Comparison of ENCODE assay signal across 8 cellular contexts in the genomic region with DNA sequence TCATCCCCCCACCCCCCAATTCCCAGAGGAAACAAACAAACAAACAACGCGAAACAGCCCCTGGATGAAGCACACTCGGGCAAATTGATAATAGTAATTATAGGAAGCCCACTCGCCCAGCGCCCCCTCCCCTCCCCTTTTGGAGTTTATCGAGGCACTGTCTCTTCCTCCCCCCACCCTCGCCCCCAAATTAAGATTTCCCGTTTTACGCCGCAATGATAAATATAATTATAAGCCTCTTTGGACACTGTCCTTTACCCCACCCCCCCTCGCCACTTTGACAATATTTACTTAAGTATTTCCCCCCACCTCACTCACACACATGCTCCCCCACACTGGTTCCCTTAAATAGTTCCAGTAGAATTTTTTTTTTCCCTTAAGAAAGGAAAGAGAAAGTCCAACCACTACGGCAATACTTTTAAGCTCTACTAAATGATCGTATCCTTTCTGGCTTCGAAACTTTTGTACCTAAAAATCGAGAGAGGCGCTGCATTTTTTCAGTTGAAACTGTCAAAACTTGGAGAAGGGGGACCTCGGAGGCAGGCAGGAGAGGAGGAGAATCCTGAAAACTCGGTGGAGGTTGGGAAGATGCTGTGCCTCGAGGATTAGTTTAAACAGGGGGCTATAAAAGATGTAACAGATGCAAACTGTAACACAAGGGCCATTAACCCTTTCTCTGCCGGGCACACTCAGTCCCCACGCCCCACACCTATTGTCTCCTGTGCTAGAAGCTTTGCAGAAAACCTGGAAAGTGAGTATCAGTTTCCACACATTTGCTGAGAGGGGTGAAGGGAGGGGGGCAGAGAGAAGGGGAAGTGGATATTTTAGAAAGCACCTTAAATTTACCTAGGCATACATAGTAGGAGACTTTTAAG. TPM values are rescaled to one million over a fixed set of nuclear protein-coding genes. Genes with fewer than 3 reads are reported as not detected.
DNase-seq lines count a peak whose midpoint lies in the region; ATAC-seq, FAIRE-seq and TF ChIP-seq lines count a peak whose summit lies in the region.

No MANE protein-coding gene starts in this region.

- H3K36me3 ChIP-seq in brain microvascular endothelial cell (replicated peaks) (peaks cover 18% of the 10 kb centered on the region), mesodermal cell (ENCODE audit: control insufficient read depth, insufficient read depth, low read length) (peaks cover 27% of the 10 kb centered on the region)

- no peaks in the 10 kb centered on the region for H3K9me3 ChIP-seq in mesodermal cell (ENCODE audit: control insufficient read depth, low read length)

- in situ Hi-C loops in ACHN (cut with HindIII; ENCODE audit: low pct_ligation_motif_present, low pct_unique_long_range_greater_than_20kb, low sequenced_read_pairs) (no loop called here), brain microvascular endothelial cell (cut with HindIII; ENCODE audit: low pct_ligation_motif_present, low sequenced_read_pairs) (loop anchor here (25.0 kb wide), 1 partner anchor 1244 kb away; no protein-coding TSS in a partner anchor)

- WGBS in mesodermal cell (ENCODE audit: insufficient coverage in 2 of 2), 2 experiments, result 0% methylated on average over 6 to 7 of the region's 21 CpGs

- H3K27ac ChIP-seq in brain microvascular endothelial cell (peak overlapping the region; percentile 99), mesodermal cell (ENCODE audit: low read depth, low read length, severe bottlenecking) (peak overlapping the region; percentile 94)

- peaks cover 29% of the 10 kb centered on the region for H3K4me1 ChIP-seq in mesodermal cell (ENCODE audit: control insufficient read depth, insufficient read depth, low read length, poor library complexity, severe bottlenecking)

- no peak for ATAC-seq in HG02642 (IDR thresholded peaks at IDR 0.05; ENCODE audit: poor library complexity, unreplicated experiment)

- CTCF ChIA-PET in GM10248 (lab: Yijun Ruan, JAX), result no interaction called here

- DNase-seq in ACHN (peak; percentile 48), Kasumi-1 (lab: John Stamatoyannopoulos, UW) (peak; percentile 48 to 61), brain microvascular endothelial cell (peak; percentile 39), urothelium cell line (ENCODE audit: low spot score) (no peak), DMS79 (lab: John Stamatoyannopoulos, UW) (no peak), GM10248 (ENCODE audit: extremely low spot score) (no peak)

- H3K4me3 ChIP-seq in brain microvascular endothelial cell (ENCODE audit: low read depth, low read length) (peak overlapping the region; percentile 96), mesodermal cell (ENCODE audit: extremely low read depth, insufficient read depth, low read length, poor library complexity, severe bottlenecking) (peak overlapping the region; percentile 70)

- POLR2A ChIA-PET in GM10248 (lab: Yijun Ruan, JAX), result no interaction called here

- H3K27me3 ChIP-seq in brain microvascular endothelial cell (replicated peaks), result no peaks in the 10 kb centered on the region

- no peak for TF ChIP-seq CTCF in brain microvascular endothelial cell (IDR thresholded peaks at IDR 0.05; ENCODE audit: low read depth, low read length, missing control alignments)
- no peak for TF ChIP-seq CTCF in GM10248 (IDR thresholded peaks at IDR 0.05; ENCODE audit: control extremely low read depth, extremely low read depth, low read depth, missing control alignments)

- FAIRE-seq in urothelium cell line (lab: Jason Lieb, UNC), result no peak

RNA-seq across cellular contexts. Expression of a gene that starts 1.9 kb away (rescaled TPM):
- 70.9 TPM for polyA plus RNA-seq in mesodermal cell (2013, experiment 1 of 2)
- 70.0 TPM for polyA plus RNA-seq in mesodermal cell (2013, experiment 2 of 2)

Comparison
In these comparisons a context has a peak if more than half of its experiments do, and no peak if none do; other contexts are left out.
1. DNase-seq: peak in ACHN (single experiment), Kasumi-1 (2 of 2) and brain microvascular endothelial cell (single experiment); none in urothelium cell line (single experiment), DMS79 (single experiment) and GM10248 (single experiment).